ENCODE assay signal across 1 cellular context in the genomic region with DNA sequence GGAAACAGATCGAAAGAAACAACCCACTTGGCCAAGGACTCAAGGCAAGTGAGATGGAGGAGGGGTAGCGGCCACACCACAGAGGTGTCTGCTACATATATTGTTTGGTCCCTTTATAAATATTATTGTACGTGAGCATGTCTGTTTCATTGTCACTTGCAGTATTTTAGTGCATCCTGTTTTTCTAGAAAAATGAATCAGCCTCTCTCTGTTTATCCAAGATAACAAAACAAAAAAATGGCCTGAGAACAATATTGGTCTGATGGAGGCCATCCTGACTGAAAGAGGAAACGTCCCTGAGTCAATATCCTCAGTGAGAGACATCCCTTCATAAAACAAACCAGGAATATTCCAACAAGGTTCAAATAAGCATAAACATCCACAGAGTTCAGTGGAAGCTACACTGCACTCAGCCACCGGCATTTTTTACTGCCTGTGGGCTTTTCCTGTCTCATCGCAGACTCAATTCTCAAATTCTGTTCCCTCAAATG.
TF ChIP-seq lines count a peak whose summit lies in the region.

No MANE protein-coding gene starts in this region.

TF ChIP-seq in HepG2, 621 proteins besides CTCF, POLR2A, EP300 and RAD21 (continued from another document and continues in another):
- no peak for TF ChIP-seq ZNF512B (CRISPR knock-in tag; IDR thresholded peaks at IDR 0.05; ENCODE audit: borderline replicate concordance)
- no peak for TF ChIP-seq RBM22 (optimal IDR thresholded peaks at IDR 0.05; ENCODE audit: low read length)
- no peak for TF ChIP-seq LRRFIP1 (CRISPR knock-in tag; conservative IDR thresholded peaks at IDR 0.05)
- TF ChIP-seq ZNF616 (CRISPR knock-in tag; IDR thresholded peaks at IDR 0.05; ENCODE audit: low read depth), result no peak
- TF ChIP-seq NFIC (IDR thresholded peaks at IDR 0.05; ENCODE audit: low read length), result no peak
- no peak for TF ChIP-seq ZNF660 (CRISPR knock-in tag; IDR thresholded peaks at IDR 0.05; ENCODE audit: borderline replicate concordance, low read depth)
- no peak for TF ChIP-seq ZC3H4 (CRISPR knock-in tag; IDR thresholded peaks at IDR 0.05; ENCODE audit: borderline replicate concordance)
- TF ChIP-seq, protein P1, sequence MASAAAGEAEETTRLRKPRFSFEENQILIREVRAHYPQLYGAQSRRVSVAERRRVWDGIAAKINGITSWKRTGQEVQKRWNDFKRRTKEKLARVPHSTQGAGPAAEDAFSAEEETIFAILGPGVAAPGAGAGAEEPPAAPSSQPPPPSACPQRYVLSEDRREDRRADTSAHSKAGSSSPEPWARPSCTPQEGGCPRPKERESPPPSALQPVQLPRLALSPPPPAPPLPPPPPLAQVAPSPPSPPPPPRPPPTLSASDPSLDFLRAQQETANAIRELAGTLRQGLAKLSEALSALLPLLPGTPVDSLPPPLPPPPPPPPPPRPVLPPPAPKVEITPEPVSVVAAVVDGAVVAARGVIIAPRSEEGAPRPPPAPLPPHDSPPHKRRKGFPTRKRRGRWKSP (CRISPR knock-in tag; IDR thresholded peaks at IDR 0.05), result no peak
- TF ChIP-seq TAF15 (IDR thresholded peaks at IDR 0.05; ENCODE audit: low read depth, low read length, poor library complexity, severe bottlenecking), result no peak
- TF ChIP-seq KLF12 (CRISPR knock-in tag; IDR thresholded peaks at IDR 0.05; ENCODE audit: borderline replicate concordance), result no peak
- TF ChIP-seq, protein P2, sequence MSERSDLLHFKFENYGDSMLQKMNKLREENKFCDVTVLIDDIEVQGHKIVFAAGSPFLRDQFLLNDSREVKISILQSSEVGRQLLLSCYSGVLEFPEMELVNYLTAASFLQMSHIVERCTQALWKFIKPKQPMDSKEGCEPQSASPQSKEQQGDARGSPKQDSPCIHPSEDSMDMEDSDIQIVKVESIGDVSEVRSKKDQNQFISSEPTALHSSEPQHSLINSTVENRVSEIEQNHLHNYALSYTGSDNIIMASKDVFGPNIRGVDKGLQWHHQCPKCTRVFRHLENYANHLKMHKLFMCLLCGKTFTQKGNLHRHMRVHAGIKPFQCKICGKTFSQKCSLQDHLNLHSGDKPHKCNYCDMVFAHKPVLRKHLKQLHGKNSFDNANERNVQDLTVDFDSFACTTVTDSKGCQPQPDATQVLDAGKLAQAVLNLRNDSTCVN (CRISPR knock-in tag; IDR thresholded peaks at IDR 0.05; ENCODE audit: borderline replicate concordance), result no peak
- 0 out of 2 replicates have a peak, but pooled peaks have one; percentile 9 for TF ChIP-seq POGZ (CRISPR knock-in tag; IDR thresholded peaks at IDR 0.05)
- peak; percentile 63; the same call in 1 of the 2 replicates for TF ChIP-seq RXRB (CRISPR knock-in tag; IDR thresholded peaks at IDR 0.05; ENCODE audit: borderline replicate concordance)
- no peak for TF ChIP-seq RXRA (CRISPR knock-in tag; IDR thresholded peaks at IDR 0.05)
- TF ChIP-seq ZNF30 (CRISPR knock-in tag; IDR thresholded peaks at IDR 0.05), result no peak
- TF ChIP-seq, protein P3, sequence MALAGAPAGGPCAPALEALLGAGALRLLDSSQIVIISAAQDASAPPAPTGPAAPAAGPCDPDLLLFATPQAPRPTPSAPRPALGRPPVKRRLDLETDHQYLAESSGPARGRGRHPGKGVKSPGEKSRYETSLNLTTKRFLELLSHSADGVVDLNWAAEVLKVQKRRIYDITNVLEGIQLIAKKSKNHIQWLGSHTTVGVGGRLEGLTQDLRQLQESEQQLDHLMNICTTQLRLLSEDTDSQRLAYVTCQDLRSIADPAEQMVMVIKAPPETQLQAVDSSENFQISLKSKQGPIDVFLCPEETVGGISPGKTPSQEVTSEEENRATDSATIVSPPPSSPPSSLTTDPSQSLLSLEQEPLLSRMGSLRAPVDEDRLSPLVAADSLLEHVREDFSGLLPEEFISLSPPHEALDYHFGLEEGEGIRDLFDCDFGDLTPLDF (CRISPR knock-in tag; IDR thresholded peaks at IDR 0.05), result no peak
- TF ChIP-seq KLF13 (CRISPR knock-in tag; IDR thresholded peaks at IDR 0.05), result no peak
- no peak for TF ChIP-seq REST (IDR thresholded peaks at IDR 0.05; ENCODE audit: borderline replicate concordance in 1 of 2, low read depth in 1 of 2, low read length in 2 of 2)
- TF ChIP-seq, protein P4, sequence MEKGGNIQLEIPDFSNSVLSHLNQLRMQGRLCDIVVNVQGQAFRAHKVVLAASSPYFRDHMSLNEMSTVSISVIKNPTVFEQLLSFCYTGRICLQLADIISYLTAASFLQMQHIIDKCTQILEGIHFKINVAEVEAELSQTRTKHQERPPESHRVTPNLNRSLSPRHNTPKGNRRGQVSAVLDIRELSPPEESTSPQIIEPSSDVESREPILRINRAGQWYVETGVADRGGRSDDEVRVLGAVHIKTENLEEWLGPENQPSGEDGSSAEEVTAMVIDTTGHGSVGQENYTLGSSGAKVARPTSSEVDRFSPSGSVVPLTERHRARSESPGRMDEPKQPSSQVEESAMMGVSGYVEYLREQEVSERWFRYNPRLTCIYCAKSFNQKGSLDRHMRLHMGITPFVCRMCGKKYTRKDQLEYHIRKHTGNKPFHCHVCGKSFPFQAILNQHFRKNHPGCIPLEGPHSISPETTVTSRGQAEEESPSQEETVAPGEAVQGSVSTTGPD (CRISPR knock-in tag; IDR thresholded peaks at IDR 0.05), result no peak
- TF ChIP-seq ARNT2 (CRISPR knock-in tag; IDR thresholded peaks at IDR 0.05; ENCODE audit: low read depth), result no peak
- no peak for TF ChIP-seq MTF2 (CRISPR knock-in tag; IDR thresholded peaks at IDR 0.05; ENCODE audit: borderline replicate concordance)
- TF ChIP-seq, protein P5, sequence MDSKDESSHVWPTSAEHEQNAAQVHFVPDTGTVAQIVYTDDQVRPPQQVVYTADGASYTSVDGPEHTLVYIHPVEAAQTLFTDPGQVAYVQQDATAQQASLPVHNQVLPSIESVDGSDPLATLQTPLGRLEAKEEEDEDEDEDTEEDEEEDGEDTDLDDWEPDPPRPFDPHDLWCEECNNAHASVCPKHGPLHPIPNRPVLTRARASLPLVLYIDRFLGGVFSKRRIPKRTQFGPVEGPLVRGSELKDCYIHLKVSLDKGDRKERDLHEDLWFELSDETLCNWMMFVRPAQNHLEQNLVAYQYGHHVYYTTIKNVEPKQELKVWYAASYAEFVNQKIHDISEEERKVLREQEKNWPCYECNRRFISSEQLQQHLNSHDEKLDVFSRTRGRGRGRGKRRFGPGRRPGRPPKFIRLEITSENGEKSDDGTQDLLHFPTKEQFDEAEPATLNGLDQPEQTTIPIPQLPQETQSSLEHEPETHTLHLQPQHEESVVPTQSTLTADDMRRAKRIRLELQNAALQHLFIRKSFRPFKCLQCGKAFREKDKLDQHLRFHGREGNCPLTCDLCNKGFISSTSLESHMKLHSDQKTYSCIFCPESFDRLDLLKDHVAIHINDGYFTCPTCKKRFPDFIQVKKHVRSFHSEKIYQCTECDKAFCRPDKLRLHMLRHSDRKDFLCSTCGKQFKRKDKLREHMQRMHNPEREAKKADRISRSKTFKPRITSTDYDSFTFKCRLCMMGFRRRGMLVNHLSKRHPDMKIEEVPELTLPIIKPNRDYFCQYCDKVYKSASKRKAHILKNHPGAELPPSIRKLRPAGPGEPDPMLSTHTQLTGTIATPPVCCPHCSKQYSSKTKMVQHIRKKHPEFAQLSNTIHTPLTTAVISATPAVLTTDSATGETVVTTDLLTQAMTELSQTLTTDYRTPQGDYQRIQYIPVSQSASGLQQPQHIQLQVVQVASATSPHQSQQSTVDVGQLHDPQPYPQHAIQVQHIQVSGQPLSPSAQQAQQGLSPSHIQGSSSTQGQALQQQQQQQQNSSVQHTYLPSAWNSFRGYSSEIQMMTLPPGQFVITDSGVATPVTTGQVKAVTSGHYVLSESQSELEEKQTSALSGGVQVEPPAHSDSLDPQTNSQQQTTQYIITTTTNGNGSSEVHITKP (CRISPR knock-in tag; IDR thresholded peaks at IDR 0.05; ENCODE audit: low read depth), result peak; percentile 43; the same call in 1 of the 2 replicates
- no peak for TF ChIP-seq THRA (CRISPR knock-in tag; IDR thresholded peaks at IDR 0.05; ENCODE audit: borderline replicate concordance)
- TF ChIP-seq POGK (CRISPR knock-in tag; conservative IDR thresholded peaks at IDR 0.05), result no peak
- TF ChIP-seq ZSCAN30 (CRISPR knock-in tag; IDR thresholded peaks at IDR 0.05), result no peak
- no peak for TF ChIP-seq NR2F1 (CRISPR knock-in tag; IDR thresholded peaks at IDR 0.05)
- TF ChIP-seq CENPBD1 (CRISPR knock-in tag; IDR thresholded peaks at IDR 0.05; ENCODE audit: borderline replicate concordance, low read depth), result no peak
